ENCODE assay signal across 8 cellular contexts in the genomic region with DNA sequence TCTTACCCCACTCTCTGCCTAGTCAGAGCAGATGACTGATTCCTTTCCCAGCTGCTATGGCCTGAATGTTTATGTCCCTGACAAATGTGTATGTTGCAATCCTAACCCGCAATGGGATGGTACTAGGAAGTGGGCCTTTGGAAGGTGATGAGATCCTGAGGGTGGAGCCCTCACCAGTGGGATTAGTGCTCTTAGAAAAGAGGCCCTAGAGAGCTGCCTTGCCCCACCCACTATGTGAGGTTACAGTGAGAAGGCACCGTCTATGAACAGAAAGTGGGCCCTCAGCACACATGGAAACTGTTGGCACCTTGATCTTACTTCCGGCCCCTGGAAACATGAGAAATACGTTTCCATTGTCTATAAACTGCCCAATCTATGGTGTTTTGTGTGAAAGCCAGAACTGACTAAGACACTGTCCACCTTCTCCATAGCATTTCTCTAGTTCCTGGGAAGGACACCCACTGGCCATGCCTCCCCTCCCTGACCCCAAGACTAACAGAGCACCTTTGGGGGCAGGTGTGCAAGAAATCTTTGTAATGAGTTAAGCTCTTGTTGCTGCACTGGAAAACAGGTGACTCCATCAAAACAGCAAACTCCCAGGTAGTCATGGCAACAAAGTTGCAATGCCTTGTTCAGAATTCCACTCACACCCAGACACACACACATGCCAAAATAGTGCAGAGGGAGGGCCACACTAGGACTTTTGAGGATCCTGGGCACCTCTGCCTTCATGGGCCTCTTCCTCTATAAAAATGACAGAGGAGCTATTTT. TPM values are rescaled to one million over a fixed set of nuclear protein-coding genes. Genes with fewer than 3 reads are reported as not detected.
DNase-seq lines count a peak whose midpoint lies in the region; ATAC-seq and TF ChIP-seq lines count a peak whose summit lies in the region.

No MANE protein-coding gene starts in this region.

- no peak overlapping the region for H3K4me3 Mint-ChIP-seq in T-cell

- CTCF ChIA-PET in T-cell (lab: Charles Lee): interaction anchor here in 1 of 2 donors (0.5 kb wide), 1 partner anchor 52 kb away, joined by 3 read pairs; no protein-coding TSS in a partner anchor

- peak; percentile 65 for DNase-seq in Daoy (ENCODE audit: low read depth)
- DNase-seq in T-cell: peak in 19 of 34 experiments; percentile 14 to 54 (median 38)
- peak; percentile 58 for DNase-seq in epithelial cell of esophagus (ENCODE audit: low read depth)
- peak; percentile 48 for DNase-seq in stimulated activated CD8-positive, alpha-beta memory T cell treated with anti-CD3 and anti-CD28 coated beads, Interleukin-4, amount 100 ng/mL, for 48 hours
- no peak for DNase-seq in Right ventricle myocardium superior
- DNase-seq in NCI-H1092 (lab: John Stamatoyannopoulos, UW): no peak

- H3K4me3 ChIP-seq in epithelial cell of esophagus (ENCODE audit: low read length): no peak overlapping the region

- peak overlapping the region; percentile 91 to 92 for H3K27ac Mint-ChIP-seq in T-cell

- intact Hi-C loops in Right ventricle myocardium superior (cut with DNase I): no loop called here

- no peaks in the 10 kb centered on the region for H3K27me3 Mint-ChIP-seq in T-cell

- TF ChIP-seq CTCF in epithelial cell of esophagus (IDR thresholded peaks at IDR 0.05; ENCODE audit: insufficient read depth, low read depth, low read length, missing control alignments): no peak

- POLR2A ChIA-PET in T-cell (lab: Charles Lee): interaction anchor here in 1 of 2 donors (1.2 to 1.9 kb wide), 2 partner anchors 52 to 218 kb away, joined by 8 to 17 read pairs; partner anchors contain the start of gene PNRC1

- no peaks in the 10 kb centered on the region for H3K36me3 Mint-ChIP-seq in T-cell

- ATAC-seq in HG02938 (IDR thresholded peaks at IDR 0.05; ENCODE audit: unreplicated experiment) (peak; percentile 46), T-cell (replicated peaks in 1 of 4) (peak; percentile 14 to 63 (median 46)), Right ventricle myocardium superior (ENCODE audit: poor library complexity) (no peak), HG02852 (IDR thresholded peaks at IDR 0.05; ENCODE audit: unreplicated experiment) (no peak)

- H3K4me1 Mint-ChIP-seq in T-cell: peaks cover 12 to 26% (median 21%) of the 10 kb centered on the region in 3 donors

- no peaks in the 10 kb centered on the region for H3K9me3 Mint-ChIP-seq in T-cell

RNA-seq across cellular contexts. Expression of gene GABRR2, which starts 16.2 kb away (rescaled TPM):
- total RNA-seq in Daoy (2014; rRNA removed; shearing (Covaris generic)): not detected in 2 replicates
- total RNA-seq in T-cell: 1 to 10 TPM in 1 of 5 donors, under 1 TPM in 4; 0.49 to 1.5 (median 0.73) TPM
- total RNA-seq in Right ventricle myocardium superior: 0.54 TPM

RNA-seq across cellular contexts. Expression of gene UBE2J1, which starts 53.7 kb away (rescaled TPM):
- total RNA-seq in Daoy (2014; rRNA removed; shearing (Covaris generic)): 19.5 and 24.7 TPM in 2 replicates
- total RNA-seq in T-cell (10 to 100 TPM; 14.6 to 24.1 (median 22.6) TPM), Right ventricle myocardium superior (11.9 TPM)

Comparison
In these comparisons a context has a peak if more than half of its experiments do, and no peak if none do; other contexts are left out.
1. DNase-seq: peak in Daoy (single experiment), T-cell (19 of 34), epithelial cell of esophagus (single experiment) and stimulated activated CD8-positive, alpha-beta memory T cell treated with anti-CD3 and anti-CD28 coated beads, Interleukin-4, amount 100 ng/mL, for 48 hours (single experiment); none in Right ventricle myocardium superior (single experiment) and NCI-H1092 (single experiment).
2. ATAC-seq: peak in HG02938 (single experiment) and T-cell (4 of 4); none in Right ventricle myocardium superior (single experiment) and HG02852 (single experiment).